In the genomic region with DNA sequence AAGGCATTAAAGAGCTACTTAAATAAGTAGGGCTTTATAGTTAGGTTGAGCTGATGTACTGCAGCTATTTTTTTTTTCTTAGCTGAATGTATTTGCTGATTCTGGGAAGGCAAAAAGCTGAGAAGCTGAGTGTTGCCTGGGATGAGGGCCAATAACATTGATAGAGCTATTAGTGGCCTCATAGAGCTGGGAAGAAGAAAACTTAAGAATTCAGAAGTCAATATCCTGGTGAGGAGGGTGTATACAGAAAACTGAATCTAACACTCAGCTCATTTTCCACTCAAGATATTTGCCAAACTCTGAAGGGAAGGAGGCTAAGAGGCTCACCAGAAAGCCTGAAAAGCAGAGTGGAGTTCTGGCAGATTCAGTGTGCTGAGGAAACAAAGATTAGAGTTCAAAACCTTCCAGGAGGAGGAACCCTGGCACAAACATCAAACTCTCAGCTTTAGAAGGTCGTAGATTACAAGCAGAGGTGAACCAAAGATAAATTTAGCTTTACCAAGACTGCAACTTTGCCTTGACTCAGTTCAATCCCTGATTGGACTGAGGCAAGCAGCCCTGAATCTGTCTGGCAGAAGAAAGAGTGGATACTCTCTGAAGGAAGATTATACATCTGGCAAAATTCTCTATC, we compare ENCODE assay signal across 2 cellular contexts.
A peak's percentile ranks its signal among the peaks of the same experiment; 100 is the strongest.
TF ChIP-seq lines count a peak whose summit lies in the region.

No MANE protein-coding gene starts in this region.

TF ChIP-seq in HCT116, 20 proteins besides CTCF, POLR2A, EP300 and RAD21:
- TF ChIP-seq SRF (IDR thresholded peaks at IDR 0.05; ENCODE audit: low read depth) (no peak), ELF1 (IDR thresholded peaks at IDR 0.05; ENCODE audit: borderline replicate concordance, low read depth) (no peak), CBX3 (IDR thresholded peaks at IDR 0.05; ENCODE audit: low read depth) (no peak), JUND (IDR thresholded peaks at IDR 0.05) (no peak), FOSL1 (IDR thresholded peaks at IDR 0.05; ENCODE audit: low read depth) (no peak), YY1 (IDR thresholded peaks at IDR 0.05; ENCODE audit: extremely low read depth, insufficient replicate concordance, low read depth, low read length) (no peak), SP1 (IDR thresholded peaks at IDR 0.05; ENCODE audit: low read depth) (no peak), ZNF274 (IDR thresholded peaks at IDR 0.05; ENCODE audit: low read depth, low read length) (no peak), EGR1 (IDR thresholded peaks at IDR 0.05; ENCODE audit: low read depth) (no peak), EZH2phosphoT487 (IDR thresholded peaks at IDR 0.05; ENCODE audit: borderline replicate concordance) (no peak), ZFX (IDR thresholded peaks at IDR 0.05) (no peak), POLR2AphosphoS5 (IDR thresholded peaks at IDR 0.05; ENCODE audit: low read depth, low read length) (no peak), SIN3A (IDR thresholded peaks at IDR 0.05; ENCODE audit: low read depth) (no peak), TCF7L2 (IDR thresholded peaks at IDR 0.05; ENCODE audit: borderline replicate concordance, extremely low read depth, insufficient read depth, insufficient read length) (no peak), EZH2 (IDR thresholded peaks at IDR 0.05) (no peak)
- TF ChIP-seq, protein P1, sequence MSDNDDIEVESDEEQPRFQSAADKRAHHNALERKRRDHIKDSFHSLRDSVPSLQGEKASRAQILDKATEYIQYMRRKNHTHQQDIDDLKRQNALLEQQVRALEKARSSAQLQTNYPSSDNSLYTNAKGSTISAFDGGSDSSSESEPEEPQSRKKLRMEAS (IDR thresholded peaks at IDR 0.05), result no peak
- TF ChIP-seq, protein P2, sequence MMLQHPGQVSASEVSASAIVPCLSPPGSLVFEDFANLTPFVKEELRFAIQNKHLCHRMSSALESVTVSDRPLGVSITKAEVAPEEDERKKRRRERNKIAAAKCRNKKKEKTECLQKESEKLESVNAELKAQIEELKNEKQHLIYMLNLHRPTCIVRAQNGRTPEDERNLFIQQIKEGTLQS (IDR thresholded peaks at IDR 0.05), result no peak
- TF ChIP-seq, protein P3, sequence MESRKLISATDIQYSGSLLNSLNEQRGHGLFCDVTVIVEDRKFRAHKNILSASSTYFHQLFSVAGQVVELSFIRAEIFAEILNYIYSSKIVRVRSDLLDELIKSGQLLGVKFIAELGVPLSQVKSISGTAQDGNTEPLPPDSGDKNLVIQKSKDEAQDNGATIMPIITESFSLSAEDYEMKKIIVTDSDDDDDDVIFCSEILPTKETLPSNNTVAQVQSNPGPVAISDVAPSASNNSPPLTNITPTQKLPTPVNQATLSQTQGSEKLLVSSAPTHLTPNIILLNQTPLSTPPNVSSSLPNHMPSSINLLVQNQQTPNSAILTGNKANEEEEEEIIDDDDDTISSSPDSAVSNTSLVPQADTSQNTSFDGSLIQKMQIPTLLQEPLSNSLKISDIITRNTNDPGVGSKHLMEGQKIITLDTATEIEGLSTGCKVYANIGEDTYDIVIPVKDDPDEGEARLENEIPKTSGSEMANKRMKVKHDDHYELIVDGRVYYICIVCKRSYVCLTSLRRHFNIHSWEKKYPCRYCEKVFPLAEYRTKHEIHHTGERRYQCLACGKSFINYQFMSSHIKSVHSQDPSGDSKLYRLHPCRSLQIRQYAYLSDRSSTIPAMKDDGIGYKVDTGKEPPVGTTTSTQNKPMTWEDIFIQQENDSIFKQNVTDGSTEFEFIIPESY (IDR thresholded peaks at IDR 0.05; ENCODE audit: extremely low read depth, insufficient replicate concordance, low read length), result no peak
- TF ChIP-seq, protein P4, sequence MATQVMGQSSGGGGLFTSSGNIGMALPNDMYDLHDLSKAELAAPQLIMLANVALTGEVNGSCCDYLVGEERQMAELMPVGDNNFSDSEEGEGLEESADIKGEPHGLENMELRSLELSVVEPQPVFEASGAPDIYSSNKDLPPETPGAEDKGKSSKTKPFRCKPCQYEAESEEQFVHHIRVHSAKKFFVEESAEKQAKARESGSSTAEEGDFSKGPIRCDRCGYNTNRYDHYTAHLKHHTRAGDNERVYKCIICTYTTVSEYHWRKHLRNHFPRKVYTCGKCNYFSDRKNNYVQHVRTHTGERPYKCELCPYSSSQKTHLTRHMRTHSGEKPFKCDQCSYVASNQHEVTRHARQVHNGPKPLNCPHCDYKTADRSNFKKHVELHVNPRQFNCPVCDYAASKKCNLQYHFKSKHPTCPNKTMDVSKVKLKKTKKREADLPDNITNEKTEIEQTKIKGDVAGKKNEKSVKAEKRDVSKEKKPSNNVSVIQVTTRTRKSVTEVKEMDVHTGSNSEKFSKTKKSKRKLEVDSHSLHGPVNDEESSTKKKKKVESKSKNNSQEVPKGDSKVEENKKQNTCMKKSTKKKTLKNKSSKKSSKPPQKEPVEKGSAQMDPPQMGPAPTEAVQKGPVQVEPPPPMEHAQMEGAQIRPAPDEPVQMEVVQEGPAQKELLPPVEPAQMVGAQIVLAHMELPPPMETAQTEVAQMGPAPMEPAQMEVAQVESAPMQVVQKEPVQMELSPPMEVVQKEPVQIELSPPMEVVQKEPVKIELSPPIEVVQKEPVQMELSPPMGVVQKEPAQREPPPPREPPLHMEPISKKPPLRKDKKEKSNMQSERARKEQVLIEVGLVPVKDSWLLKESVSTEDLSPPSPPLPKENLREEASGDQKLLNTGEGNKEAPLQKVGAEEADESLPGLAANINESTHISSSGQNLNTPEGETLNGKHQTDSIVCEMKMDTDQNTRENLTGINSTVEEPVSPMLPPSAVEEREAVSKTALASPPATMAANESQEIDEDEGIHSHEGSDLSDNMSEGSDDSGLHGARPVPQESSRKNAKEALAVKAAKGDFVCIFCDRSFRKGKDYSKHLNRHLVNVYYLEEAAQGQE (IDR thresholded peaks at IDR 0.05; ENCODE audit: low read depth), result no peak

TF ChIP-seq in K562, 482 proteins besides CTCF, POLR2A, EP300 and RAD21:
- TF ChIP-seq ZBED1 (IDR thresholded peaks at IDR 0.05) (no peak), CBFA2T3 (IDR thresholded peaks at IDR 0.05) (0 out of 2 replicates have a peak, but pooled peaks have one; percentile 6), ARID1B (IDR thresholded peaks at IDR 0.05) (peak; percentile 9; the same call in 1 of the 2 replicates)
- TF ChIP-seq, protein P5, sequence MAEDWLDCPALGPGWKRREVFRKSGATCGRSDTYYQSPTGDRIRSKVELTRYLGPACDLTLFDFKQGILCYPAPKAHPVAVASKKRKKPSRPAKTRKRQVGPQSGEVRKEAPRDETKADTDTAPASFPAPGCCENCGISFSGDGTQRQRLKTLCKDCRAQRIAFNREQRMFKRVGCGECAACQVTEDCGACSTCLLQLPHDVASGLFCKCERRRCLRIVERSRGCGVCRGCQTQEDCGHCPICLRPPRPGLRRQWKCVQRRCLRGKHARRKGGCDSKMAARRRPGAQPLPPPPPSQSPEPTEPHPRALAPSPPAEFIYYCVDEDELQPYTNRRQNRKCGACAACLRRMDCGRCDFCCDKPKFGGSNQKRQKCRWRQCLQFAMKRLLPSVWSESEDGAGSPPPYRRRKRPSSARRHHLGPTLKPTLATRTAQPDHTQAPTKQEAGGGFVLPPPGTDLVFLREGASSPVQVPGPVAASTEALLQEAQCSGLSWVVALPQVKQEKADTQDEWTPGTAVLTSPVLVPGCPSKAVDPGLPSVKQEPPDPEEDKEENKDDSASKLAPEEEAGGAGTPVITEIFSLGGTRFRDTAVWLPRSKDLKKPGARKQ (CRISPR knock-in tag; IDR thresholded peaks at IDR 0.05), result no peak
TF ChIP-seq in K562: peak in this region for 2.
